In the genomic region with DNA sequence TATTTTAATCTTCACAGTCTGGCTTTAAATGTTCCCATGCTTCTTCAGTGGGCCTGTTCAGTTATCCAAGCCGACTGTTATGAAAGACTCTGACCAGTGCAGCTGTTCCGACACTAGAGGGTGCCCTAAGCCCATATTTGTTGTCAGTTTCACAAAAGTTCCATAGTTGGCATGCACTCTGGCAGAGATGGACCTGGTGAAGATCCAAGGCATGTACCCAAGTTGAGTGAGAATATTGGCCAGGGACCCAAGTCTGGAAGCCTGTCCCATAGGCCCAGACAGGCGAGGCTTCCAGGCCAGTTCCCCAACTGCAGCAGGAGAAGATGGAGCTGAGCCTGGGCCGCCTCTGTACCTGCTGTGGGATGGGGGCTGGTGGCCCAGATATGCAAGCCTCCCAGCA, we compare ENCODE assay signal across 8 cellular contexts. TPM values are rescaled to one million over a fixed set of nuclear protein-coding genes. Genes with fewer than 3 reads are reported as not detected.
DNase-seq lines count a peak whose midpoint lies in the region; ATAC-seq and TF ChIP-seq lines count a peak whose summit lies in the region.

No MANE protein-coding gene starts in this region.

- no peak overlapping the region for H3K4me2 ChIP-seq in SK-N-SH

- intact Hi-C loops in left ventricle myocardium inferior (cut with micrococcal nuclease): no loop called here

- WGBS in SK-N-SH (ENCODE audit: low lambda C conversion rate): 3% methylated on average over 3 of the region's 4 CpGs

- H3K4me3 ChIP-seq in HL-60 (replicated peaks; ENCODE audit: insufficient read depth, low read length): no peak overlapping the region
- H3K4me3 ChIP-seq in SK-N-SH (ENCODE audit: low read depth in 2 of 2, low read length in 1 of 2): no peak overlapping the region
- H3K4me3 ChIP-seq in left ventricle myocardium inferior: no peak overlapping the region

- no peaks in the 10 kb centered on the region; the same call in 1 of the 2 replicates for H3K9me2 ChIP-seq in SK-N-SH

- no peaks in the 10 kb centered on the region for H4K20me1 ChIP-seq in SK-N-SH (ENCODE audit: insufficient read depth)

- H3K36me3 ChIP-seq in SK-N-SH (replicated peaks in 1 of 2; ENCODE audit: control insufficient read depth in 1 of 2, insufficient read depth in 2 of 2, low read length in 1 of 2) (no peaks in the 10 kb centered on the region), left ventricle myocardium inferior (no peaks in the 10 kb centered on the region)

- H3K27ac ChIP-seq in HL-60 (replicated peaks): no peak overlapping the region
- no peak overlapping the region for H3K27ac ChIP-seq in SK-N-SH (ENCODE audit: low read depth in 2 of 2, low read length in 1 of 2)
- H3K27ac ChIP-seq in left ventricle myocardium inferior (replicated peaks): no peak overlapping the region

- H3K9ac ChIP-seq in SK-N-SH: no peak overlapping the region

- no peak overlapping the region for H2AFZ ChIP-seq in SK-N-SH (ENCODE audit: low read depth)

- H3K9me3 ChIP-seq in SK-N-SH (peaks cover 9% of the 10 kb centered on the region), left ventricle myocardium inferior (replicated peaks) (peaks cover 14% of the 10 kb centered on the region)

- H3K4me1 ChIP-seq in SK-N-SH (ENCODE audit: control insufficient read depth in 1 of 2, insufficient read depth in 2 of 2, low read depth in 1 of 2, low read length in 1 of 2) (no peaks in the 10 kb centered on the region), left ventricle myocardium inferior (no peaks in the 10 kb centered on the region)

- POLR2A ChIA-PET in SK-N-SH (lab: Yijun Ruan, JAX): no interaction called here

- H3K27me3 ChIP-seq in HL-60 (ENCODE audit: insufficient read depth, poor library complexity, severe bottlenecking) (peaks cover 7% of the 10 kb centered on the region), SK-N-SH (ENCODE audit: insufficient read depth) (no peaks in the 10 kb centered on the region), left ventricle myocardium inferior (ENCODE audit: low read depth) (no peaks in the 10 kb centered on the region)

- TF ChIP-seq CTCF in HL-60 (IDR thresholded peaks at IDR 0.05; ENCODE audit: insufficient read depth, low read length): peak; percentile 72
- peak; percentile 59 for TF ChIP-seq CTCF in SK-N-SH (IDR thresholded peaks at IDR 0.05)
- peak; percentile 79 for TF ChIP-seq CTCF in left ventricle myocardium inferior (IDR thresholded peaks at IDR 0.05; ENCODE audit: borderline replicate concordance)

- TF ChIP-seq EP300 in SK-N-SH (IDR thresholded peaks at IDR 0.05; ENCODE audit: borderline replicate concordance in 1 of 2, low read depth in 1 of 2, low read length in 1 of 2): no peak

- DNase-seq in EL: peak; percentile 58
- DNase-seq in HL-60 (ENCODE audit: low read depth in 1 of 2, low spot score in 1 of 2): peak; percentile 13 to 48
- peak; percentile 47 for DNase-seq in SK-N-SH
- DNase-seq in activated naive CD4-positive, alpha-beta T cell treated with anti-CD3 and anti-CD28 coated beads, Interleukin-2, amount 50 U/mL, for 16 hours: peak; percentile 51
- DNase-seq in left ventricle myocardium inferior: peak; percentile 37
- peak; percentile 34 for DNase-seq in stimulated activated CD4-positive, alpha-beta T cell treated with anti-CD3 and anti-CD28 coated beads, Interleukin-12 subunit alpha, Interleukin-12 subunit beta, amount 100 ng/mL, for 4 hours

- no peaks in the 10 kb centered on the region for H3K79me2 ChIP-seq in SK-N-SH (ENCODE audit: insufficient read depth)

- ATAC-seq in HG03108 (IDR thresholded peaks at IDR 0.05; ENCODE audit: unreplicated experiment) (no peak), HG03045 (IDR thresholded peaks at IDR 0.05; ENCODE audit: unreplicated experiment) (no peak)

- TF ChIP-seq RAD21 in SK-N-SH (IDR thresholded peaks at IDR 0.05; ENCODE audit: low read length): peak; percentile 76

- CTCF ChIA-PET in SK-N-SH (lab: Yijun Ruan, JAX): interaction anchor here (0.6 to 2.2 kb wide), 10 partner anchors 8 to 415 kb away, joined by 3 to 12 read pairs (median 4); no protein-coding TSS in a partner anchor

- H3F3A ChIP-seq in SK-N-SH (replicated peaks; ENCODE audit: insufficient read depth): no peaks in the 10 kb centered on the region

TF ChIP-seq in SK-N-SH, 30 proteins besides CTCF, POLR2A, EP300 and RAD21:
- TF ChIP-seq SMC3 (IDR thresholded peaks at IDR 0.05; ENCODE audit: low read depth, low read length): peak; percentile 49
- no peak for TF ChIP-seq MAX (IDR thresholded peaks at IDR 0.05; ENCODE audit: low read depth)

RNA-seq across cellular contexts. Expression of gene GUCY2C, which starts 27.4 kb away (rescaled TPM):
- not detected in 2 replicates for polyA plus RNA-seq in SK-N-SH (2012; rRNA removed)
- polyA plus RNA-seq in SK-N-SH (2012; cell fraction: cytosol; rRNA removed): not detected in 2 replicates
- polyA plus RNA-seq in SK-N-SH (2012; cell fraction: nucleus; rRNA removed): not detected in 2 replicates
- 0.11 TPM for total RNA-seq in left ventricle myocardium inferior
